Comparison of ENCODE assay signal across 21 cellular contexts in the genomic region with DNA sequence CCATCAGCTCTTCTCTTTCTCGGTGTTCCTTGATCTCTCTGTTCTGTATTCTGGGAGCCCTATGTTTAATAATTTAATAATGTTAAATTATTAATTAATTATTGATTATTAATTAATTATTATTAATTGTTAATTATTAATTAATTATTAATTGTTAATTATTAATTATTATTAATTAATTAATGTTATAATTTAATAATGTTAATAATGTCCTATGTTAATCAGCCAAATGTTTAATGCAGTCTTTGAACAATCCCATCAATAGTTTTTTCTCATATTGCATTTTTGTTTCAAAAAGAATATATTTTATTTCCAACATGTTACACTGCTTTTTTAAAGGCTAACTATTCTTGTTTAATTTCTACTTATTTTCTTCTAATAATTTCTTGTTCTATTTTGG. TPM values are rescaled to one million over a fixed set of nuclear protein-coding genes. Genes with fewer than 3 reads are reported as not detected.
A peak's percentile ranks its signal among the peaks of the same experiment; 100 is the strongest.
DNase-seq lines count a peak whose midpoint lies in the region; ATAC-seq, FAIRE-seq and TF ChIP-seq lines count a peak whose summit lies in the region.
"Had no signal": no experiment of that assay in that cellular context is flagged by ENCODE, and none has a peak within 500 bp of the region (broad histone marks: within the 10 kb centered on the region; RNA-seq: fewer than 3 reads in every experiment).

No MANE protein-coding gene starts in this region.

- H3K4me1 Mint-ChIP-seq in WTC11: no peaks in the 10 kb centered on the region
- H3K4me1 Mint-ChIP-seq in activated CD8-positive, alpha-beta memory T cell treated with anti-CD3 and anti-CD28 coated beads, Interleukin-2, amount 10 ng/mL, durations not matched to agents 7 days and 5 days: no peaks in the 10 kb centered on the region
- H3K4me1 Mint-ChIP-seq: CD14-positive monocyte; CD4-positive, alpha-beta memory T cell had no signal

- no peak overlapping the region for H3K27ac ChIP-seq in pancreas
- H3K27ac ChIP-seq: 22Rv1, BLaER1, GM23248, HL-60 had no signal

- no peaks in the 10 kb centered on the region for H3K9me3 ChIP-seq in pancreas
- H3K9me3 ChIP-seq: HAP-1 had no signal

- no peaks in the 10 kb centered on the region for H3K36me3 ChIP-seq in pancreas
- H3K36me3 ChIP-seq: BLaER1, HAP-1 had no signal

- intact Hi-C loops in pancreas (cut with DNase I): no loop called here

- peaks cover 22% of the 10 kb centered on the region for H3K36me3 Mint-ChIP-seq in WTC11
- H3K36me3 Mint-ChIP-seq in activated CD8-positive, alpha-beta memory T cell treated with anti-CD3 and anti-CD28 coated beads, Interleukin-2, amount 10 ng/mL, durations not matched to agents 7 days and 5 days: peaks cover 2% of the 10 kb centered on the region

- FAIRE-seq in A204.1 (lab: Jason Lieb, UNC): peak; percentile 97
- FAIRE-seq in endometrium (lab: Jason Lieb, UNC): peak; percentile 58
- peak; percentile 95 for FAIRE-seq in pancreas (lab: Jason Lieb, UNC)
- FAIRE-seq: GM12878, GM19239 had no signal

- H3K4me1 ChIP-seq in pancreas: no peaks in the 10 kb centered on the region
- H3K4me1 ChIP-seq: HAP-1 had no signal

- WGBS in pancreas, 2 donors: 97 to 99% methylated on average over 1 of the region's 1 CpG

- TF ChIP-seq CTCF in WTC11 (IDR thresholded peaks at IDR 0.05): no peak
- no peak for TF ChIP-seq CTCF in pancreas (IDR thresholded peaks at IDR 0.05)

- H3K9me3 Mint-ChIP-seq in WTC11: peaks cover 47% of the 10 kb centered on the region
- no peaks in the 10 kb centered on the region for H3K9me3 Mint-ChIP-seq in activated CD8-positive, alpha-beta memory T cell treated with anti-CD3 and anti-CD28 coated beads, Interleukin-2, amount 10 ng/mL, durations not matched to agents 7 days and 5 days (ENCODE audit: low read depth)

- ATAC-seq in WTC11 (no peak), pancreas (no peak), GM19463 (IDR thresholded peaks at IDR 0.05; ENCODE audit: unreplicated experiment) (no peak)
- no peak for ATAC-seq in activated CD8-positive, alpha-beta memory T cell treated with anti-CD3 and anti-CD28 coated beads, Interleukin-2, amount 10 ng/mL, durations not matched to agents 7 days and 5 days
- ATAC-seq: GM12878 had no signal

- peaks cover 4% of the 10 kb centered on the region; the same call in 1 of the 2 replicates for H3K27me3 Mint-ChIP-seq in WTC11 (ENCODE audit: low read depth)
- peaks cover 19% of the 10 kb centered on the region for H3K27me3 Mint-ChIP-seq in activated CD8-positive, alpha-beta memory T cell treated with anti-CD3 and anti-CD28 coated beads, Interleukin-2, amount 10 ng/mL, durations not matched to agents 7 days and 5 days

- POLR2A ChIA-PET in WTC11 (lab: Charles Lee): no interaction called here

- no peak overlapping the region for H3K4me3 Mint-ChIP-seq in WTC11
- H3K4me3 Mint-ChIP-seq in activated CD8-positive, alpha-beta memory T cell treated with anti-CD3 and anti-CD28 coated beads, Interleukin-2, amount 10 ng/mL, durations not matched to agents 7 days and 5 days: no peak overlapping the region
- H3K4me3 Mint-ChIP-seq: CD14-positive monocyte; CD4-positive, alpha-beta memory T cell had no signal

- H3K4me3 ChIP-seq in pancreas: no peak overlapping the region
- H3K4me3 ChIP-seq: BLaER1, GM12878, GM23248, HAP-1 had no signal

- DNase-seq in WTC11 (ENCODE audit: low spot score): no peak
- DNase-seq in pancreas: no peak
- no peak for DNase-seq in SHP77 (lab: John Stamatoyannopoulos, UW)
- no peak for DNase-seq in activated CD8-positive, alpha-beta memory T cell treated with anti-CD3 and anti-CD28 coated beads, Interleukin-2, amount 10 ng/mL, durations not matched to agents 7 days and 5 days
- DNase-seq: CD4-positive, alpha-beta memory T cell; DMS79 treated with DMSO at 0.1 percent for 48 hours; GM23248 had no signal

- no peaks in the 10 kb centered on the region for H3K27me3 ChIP-seq in pancreas
- H3K27me3 ChIP-seq: BLaER1 had no signal

- H3K27ac Mint-ChIP-seq in WTC11: no peak overlapping the region
- no peak overlapping the region for H3K27ac Mint-ChIP-seq in activated CD8-positive, alpha-beta memory T cell treated with anti-CD3 and anti-CD28 coated beads, Interleukin-2, amount 10 ng/mL, durations not matched to agents 7 days and 5 days
- H3K27ac Mint-ChIP-seq: CD14-positive monocyte; CD4-positive, alpha-beta memory T cell had no signal

- CTCF ChIA-PET in WTC11 (lab: Charles Lee): no interaction called here
- CTCF ChIA-PET in activated CD8-positive, alpha-beta memory T cell treated with anti-CD3 and anti-CD28 coated beads, Interleukin-2, amount 10 ng/mL, durations not matched to agents 7 days and 5 days (lab: Charles Lee): no interaction called here

TF ChIP-seq in WTC11, 78 proteins besides CTCF, POLR2A, EP300 and RAD21:
- peak; percentile 100 for TF ChIP-seq HMGA2 (CRISPR knock-in tag; IDR thresholded peaks at IDR 0.05)
- no peak for TF ChIP-seq NR3C1 (CRISPR knock-in tag; conservative IDR thresholded peaks at IDR 0.05; ENCODE audit: low read depth)

RNA-seq across cellular contexts. Expression of gene MGAT1, which starts 26.2 kb away (rescaled TPM):
- total RNA-seq in WTC11 (2021): 78.4 to 93.6 TPM (median 86.3 TPM) in 3 replicates
- total RNA-seq in pancreas: 10 to 100 TPM; 53.4 to 96.3 (median 76.2) TPM
- 10 to 100 TPM; 58.8 to 62.9 TPM for polyA plus RNA-seq in pancreas
- total RNA-seq in activated CD8-positive, alpha-beta memory T cell treated with anti-CD3 and anti-CD28 coated beads, Interleukin-2, amount 10 ng/mL, durations not matched to agents 7 days and 5 days: 100 to 1,000 TPM; 141 to 142 TPM

RNA-seq across cellular contexts. Expression of gene OR2Y1, which starts 36.5 kb away (rescaled TPM):
- total RNA-seq in WTC11 (2021) (not detected in 3 replicates), pancreas (not detected)
- polyA plus RNA-seq in pancreas: not detected
- total RNA-seq in activated CD8-positive, alpha-beta memory T cell treated with anti-CD3 and anti-CD28 coated beads, Interleukin-2, amount 10 ng/mL, durations not matched to agents 7 days and 5 days: not detected
- total RNA-seq: A673; CD4-positive, alpha-beta memory T cell; GM12878; GM23248; H4; HT1080 had no signal
- polyA plus RNA-seq: AG04450; CD14-positive monocyte; CD4-positive, alpha-beta memory T cell; GM12878; GM23248 had no signal
